Comparison of ENCODE assay signal across 29 cellular contexts in the genomic region with DNA sequence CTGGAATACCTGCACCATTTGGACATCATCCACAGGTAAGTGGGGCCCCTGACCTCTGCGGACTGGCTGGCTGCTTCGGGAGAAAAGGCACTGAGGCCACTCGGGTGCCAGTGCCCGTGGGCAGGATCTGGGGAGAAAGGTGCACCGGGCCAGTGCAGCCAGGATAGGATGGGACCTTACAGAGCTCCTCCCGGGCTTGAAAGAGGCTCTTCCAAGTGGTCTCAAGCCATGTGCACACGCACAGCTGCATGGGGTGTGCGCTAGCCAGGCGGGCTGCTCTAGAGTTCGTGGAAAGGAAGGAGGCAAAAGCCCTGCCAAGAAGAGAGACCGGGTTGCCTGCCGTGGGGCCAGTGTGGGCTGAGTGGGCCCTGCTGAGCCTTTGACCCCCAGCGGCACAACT. TPM values are rescaled to one million over a fixed set of nuclear protein-coding genes. Genes with fewer than 3 reads are reported as not detected.
"Had no signal": no experiment of that assay in that cellular context is flagged by ENCODE, and none has a peak within 500 bp of the region (broad histone marks: within the 10 kb centered on the region; RNA-seq: fewer than 3 reads in every experiment).

No MANE protein-coding gene starts in this region.

- H3K4me1 ChIP-seq: neural progenitor cell, parathyroid adenoma, psoas muscle, right lobe of liver, sigmoid colon, tibial nerve, upper lobe of left lung, vagina had no signal

- H3K27me3 ChIP-seq: ovary, right lobe of liver, thyroid gland, upper lobe of left lung, vagina had no signal

- H3K27ac Mint-ChIP-seq: natural killer cell; nephron; neural progenitor cell; progenitor cell of endocrine pancreas; stimulated activated effector memory CD8-positive, alpha-beta T cell treated with anti-CD3 and anti-CD28 coated beads, Interleukin-12 subunit alpha, Interleukin-12 subunit beta, amount 100 ng/mL, for 72 hours; stimulated activated naive B cell treated with anti-CD40 and anti-IgM and Interleukin-4, amounts not matched to agents 10 μg/mL and 1 μg/mL and 100 μg/mL, for 72 hours; stimulated activated naive CD8-positive, alpha-beta T cell treated with anti-CD3 and anti-CD28 coated beads, Interleukin-15, Interleukin-2, amounts not matched to agents 100 ng/mL and 50 ng/mL, for 24 hours had no signal

- H3K4me1 Mint-ChIP-seq: natural killer cell; nephron; stimulated activated naive B cell treated with anti-CD40 and anti-IgM and Interleukin-4, amounts not matched to agents 10 μg/mL and 1 μg/mL and 100 μg/mL, for 72 hours had no signal

- H3K36me3 ChIP-seq: neural progenitor cell, neutrophil, ovary, right lobe of liver, sigmoid colon, stomach, thoracic aorta, thyroid gland, tibial nerve, upper lobe of left lung, vagina had no signal

- H3K4me3 Mint-ChIP-seq: natural killer cell; nephron; neural progenitor cell; stimulated activated effector memory CD8-positive, alpha-beta T cell treated with anti-CD3 and anti-CD28 coated beads, Interleukin-12 subunit alpha, Interleukin-12 subunit beta, amount 100 ng/mL, for 72 hours; stimulated activated naive B cell treated with anti-CD40 and anti-IgM and Interleukin-4, amounts not matched to agents 10 μg/mL and 1 μg/mL and 100 μg/mL, for 72 hours; stimulated activated naive CD8-positive, alpha-beta T cell treated with anti-CD3 and anti-CD28 coated beads, Interleukin-15, Interleukin-2, amounts not matched to agents 100 ng/mL and 50 ng/mL, for 24 hours had no signal

- H3K9me3 Mint-ChIP-seq: natural killer cell; nephron; stimulated activated effector memory CD8-positive, alpha-beta T cell treated with anti-CD3 and anti-CD28 coated beads, Interleukin-12 subunit alpha, Interleukin-12 subunit beta, amount 100 ng/mL, for 72 hours; stimulated activated naive B cell treated with anti-CD40 and anti-IgM and Interleukin-4, amounts not matched to agents 10 μg/mL and 1 μg/mL and 100 μg/mL, for 72 hours; stimulated activated naive CD8-positive, alpha-beta T cell treated with anti-CD3 and anti-CD28 coated beads, Interleukin-15, Interleukin-2, amounts not matched to agents 100 ng/mL and 50 ng/mL, for 24 hours had no signal

- ATAC-seq: natural killer cell; psoas muscle; right cardiac atrium; right lobe of liver; stimulated activated effector memory CD8-positive, alpha-beta T cell treated with anti-CD3 and anti-CD28 coated beads, Interleukin-12 subunit alpha, Interleukin-12 subunit beta, amount 100 ng/mL, for 72 hours; stimulated activated naive B cell treated with anti-CD40 and anti-IgM and Interleukin-4, amounts not matched to agents 10 μg/mL and 1 μg/mL and 100 μg/mL, for 72 hours had no signal

- H3K79me2 ChIP-seq: parathyroid adenoma had no signal

- H3K4me2 ChIP-seq: neural progenitor cell had no signal

- DNase-seq: natural killer cell; nucleus accumbens; ovary; psoas muscle; right lobe of liver; sigmoid colon; small intestine; stimulated activated CD4-positive, alpha-beta T cell treated with anti-CD3 and anti-CD28 coated beads, Interleukin-15, amount 100 ng/mL, for 24 hours; stimulated activated CD4-positive, alpha-beta T cell treated with anti-CD3 and anti-CD28 coated beads, Interleukin-2, amount 100 ng/mL, for 24 hours; stimulated activated CD4-positive, alpha-beta T cell treated with anti-CD3 and anti-CD28 coated beads, Interleukin-2, amount 100 ng/mL, for 48 hours; stimulated activated CD4-positive, alpha-beta T cell treated with anti-CD3 and anti-CD28 coated beads, Interleukin-4, amount 100 ng/mL, for 24 hours; stimulated activated naive B cell treated with anti-CD40 and anti-IgM and Interleukin-4, amounts not matched to agents 10 μg/mL and 1 μg/mL and 100 μg/mL, for 72 hours; stimulated activated naive CD4-positive, alpha-beta T cell treated with Interleukin-2 at 50 U/mL for 16 hours; stomach; thyroid gland; trophoblast cell; upper lobe of left lung had no signal

- H3K4me3 ChIP-seq: neural progenitor cell, ovary, psoas muscle, right lobe of liver, sigmoid colon, stomach, thoracic aorta, thyroid gland, tibial nerve, upper lobe of left lung, vagina had no signal

- H3K27me3 Mint-ChIP-seq: progenitor cell of endocrine pancreas had no signal

- H2AFZ ChIP-seq: neural progenitor cell, parathyroid adenoma had no signal

- H3K9me3 ChIP-seq: neutrophil, ovary, psoas muscle, right lobe of liver, sigmoid colon, stomach, thoracic aorta, thyroid gland, tibial nerve, upper lobe of left lung, vagina had no signal

- H3K36me3 Mint-ChIP-seq: natural killer cell; stimulated activated effector memory CD8-positive, alpha-beta T cell treated with anti-CD3 and anti-CD28 coated beads, Interleukin-12 subunit alpha, Interleukin-12 subunit beta, amount 100 ng/mL, for 72 hours; stimulated activated naive B cell treated with anti-CD40 and anti-IgM and Interleukin-4, amounts not matched to agents 10 μg/mL and 1 μg/mL and 100 μg/mL, for 72 hours had no signal

- H3K27ac ChIP-seq: neural progenitor cell, neutrophil, ovary, parathyroid adenoma, psoas muscle, right lobe of liver, sigmoid colon, stomach, thoracic aorta, thyroid gland, tibial nerve, upper lobe of left lung, vagina had no signal

RNA-seq across cellular contexts. Expression of a gene that starts 13.4 kb away (rescaled TPM):
- total RNA-seq: omental fat pad, stomach, vagina had no signal
